ENCODE assay signal across 36 cellular contexts in genomic region chr4:95850161-95850560, GRCh38. TPM values are rescaled to one million over a fixed set of nuclear protein-coding genes. Genes with fewer than 3 reads are reported as not detected.
"Had no signal": no experiment of that assay in that cellular context is flagged by ENCODE, and none has a peak within 500 bp of the region (broad histone marks: within the 10 kb centered on the region; RNA-seq: fewer than 3 reads in every experiment).

No MANE protein-coding gene starts in this region.

- ATAC-seq: activated CD8-positive, alpha-beta memory T cell treated with anti-CD3 and anti-CD28 coated beads, Interleukin-2, amount 10 ng/mL, durations not matched to agents 7 days and 5 days; activated naive CD8-positive, alpha-beta T cell treated with anti-CD3 and anti-CD28 coated beads, Interleukin-2, amount 50 U/mL, for 24 hours; PC-3; Right ventricle myocardium inferior; SK-N-SH treated with all-trans-retinoic acid at 6 μM for 48 hours had no signal

- H3K4me3 ChIP-seq: Peyer's patch had no signal

- DNase-seq: activated CD4-positive, alpha-beta memory T cell treated with anti-CD3 and anti-CD28 coated beads, Interleukin-2, amount 10 ng/mL, durations not matched to agents 7 days and 5 days; activated CD4-positive, alpha-beta T cell treated with anti-CD3 and anti-CD28 coated beads for 1 hour; activated CD4-positive, alpha-beta T cell treated with anti-CD3 and anti-CD28 coated beads for 48 hours; activated CD4-positive, CD25-positive, alpha-beta regulatory T cell; activated CD8-positive, alpha-beta memory T cell treated with anti-CD3 and anti-CD28 coated beads for 24 hours; activated CD8-positive, alpha-beta memory T cell treated with anti-CD3 and anti-CD28 coated beads, Interleukin-2, amount 10 ng/mL, durations not matched to agents 7 days and 5 days; activated CD8-positive, alpha-beta memory T cell treated with anti-CD3 and anti-CD28 coated beads, Interleukin-2, amount 50 U/mL, for 48 hours; activated effector memory CD4-positive, alpha-beta T cell treated with Interleukin-2 at 50 U/mL for 16 hours; activated naive CD4-positive, alpha-beta T cell treated with anti-CD3 and anti-CD28 coated beads, Interleukin-2, amount 10 ng/mL, durations not matched to agents 7 days and 5 days; activated naive CD8-positive, alpha-beta T cell treated with anti-CD3 and anti-CD28 coated beads, Interleukin-2, amount 50 U/mL, for 24 hours; activated T-cell treated with anti-CD3 and anti-CD28 coated beads, Interleukin-2, amount 50 U/mL, for 48 hours; brain microvascular endothelial cell; MM.1S; NCI-H1105; NCI-H1417 treated with DMSO at 0.1 percent for 48 hours; NCI-H187 treated with DMSO at 0.1 percent for 48 hours; NCI-H2081; NCI-H2171 treated with DMSO at 0.1 percent for 48 hours; NCI-H2227 treated with DMSO at 0.1 percent for 48 hours; NCI-H446; NCI-H510A treated with DMSO at 0.1 percent for 48 hours; NCI-H69; NK-92 treated with Interleukin-12 subunit alpha and Interleukin-12 subunit beta, amount 100 ng/mL, for 24 hours; PC-3; Peyer's patch; SIG-M5; T-helper 1 cell; T-helper 2 cell; T-helper 9 cell; WERI-Rb-1 had no signal

- H3K27me3 ChIP-seq: brain microvascular endothelial cell, Peyer's patch had no signal

- H3K4me1 ChIP-seq: Peyer's patch had no signal

- H3K9me3 ChIP-seq: Peyer's patch had no signal

- H3K27ac ChIP-seq: brain microvascular endothelial cell, KMS-11, Peyer's patch, RWPE1, WERI-Rb-1 had no signal

- H3K36me3 ChIP-seq: brain microvascular endothelial cell, Peyer's patch, WERI-Rb-1 had no signal

RNA-seq across cellular contexts. Expression of gene PDHA2, which starts 10.3 kb away (rescaled TPM):
- total RNA-seq: activated CD4-positive, alpha-beta memory T cell treated with anti-CD3 and anti-CD28 coated beads, Interleukin-2, amount 10 ng/mL, durations not matched to agents 7 days and 5 days; activated CD8-positive, alpha-beta memory T cell treated with anti-CD3 and anti-CD28 coated beads, Interleukin-2, amount 10 ng/mL, durations not matched to agents 7 days and 5 days; LHCN-M2; PC-3; Peyer's patch; Right ventricle myocardium inferior; SK-MEL-5 had no signal
